ENCODE assay signal across 8 cellular contexts in genomic region chr6:32254761-32255211, GRCh38. TPM values are rescaled to one million over a fixed set of nuclear protein-coding genes. Genes with fewer than 3 reads are reported as not detected.
DNase-seq lines count a peak whose midpoint lies in the region; ATAC-seq and TF ChIP-seq lines count a peak whose summit lies in the region.

No MANE protein-coding gene starts in this region.

- H3K4me3 ChIP-seq in HEK293 (ENCODE audit: low read depth, low read length) = peak overlapping the region; percentile 25
- no peak overlapping the region for H3K4me3 ChIP-seq in body of pancreas
- peak overlapping the region; percentile 52; the same call in 1 of the 2 replicates for H3K4me3 ChIP-seq in iPS-18c (ENCODE audit: insufficient read depth, low read depth, low read length)
- H3K4me3 ChIP-seq in skin epidermis = peak overlapping the region; percentile 4 to 32 (median 20)

- CTCF ChIA-PET in HEK293 (lab: Yijun Ruan, JAX) = interaction anchor here (0.6 to 5.4 kb wide), 30 partner anchors 9 to 1606 kb away, joined by 3 to 60 read pairs (median 3); partner anchors contain the start of gene TAP2

- no peak for DNase-seq in body of pancreas
- DNase-seq in MV-4-11 (lab: John Stamatoyannopoulos, UW) = no peak
- DNase-seq in SKM-1 treated with dmso at 0.1 percent for 144 hours (lab: John Stamatoyannopoulos, UW; ENCODE audit: unreplicated experiment) = no peak
- no peak for DNase-seq in activated CD4-positive, CD25-positive, alpha-beta regulatory T cell (lab: John Stamatoyannopoulos, UW)

- H3K9me3 ChIP-seq in HEK293 (ENCODE audit: control insufficient read depth, insufficient read depth, low read depth, low read length) (no peaks in the 10 kb centered on the region), body of pancreas (no peaks in the 10 kb centered on the region), iPS-18c (ENCODE audit: control insufficient read depth, insufficient read depth, low read length) (no peaks in the 10 kb centered on the region)

- no peak for TF ChIP-seq POLR2A in body of pancreas (IDR thresholded peaks at IDR 0.05)

- POLR2A ChIA-PET in HEK293 (lab: Yijun Ruan, JAX) = interaction anchor here (0.9 kb wide), 1 partner anchor 90 kb away, joined by 3 read pairs; no protein-coding TSS in a partner anchor

- 15 to 17% methylated on average over 11 to 12 of the region's 12 CpGs for WGBS in body of pancreas, 2 donors

- TF ChIP-seq CTCF in HEK293 (tag by site-specific recombination; IDR thresholded peaks at IDR 0.05) (no peak), body of pancreas (IDR thresholded peaks at IDR 0.05) (no peak)

- no peaks in the 10 kb centered on the region for H3K4me1 ChIP-seq in HEK293 (ENCODE audit: control insufficient read depth, insufficient read depth, low read length)
- H3K4me1 ChIP-seq in body of pancreas = peaks cover 5% of the 10 kb centered on the region

- H3K27ac ChIP-seq in HEK293 (ENCODE audit: extremely low read depth, low read depth, low read length) = no peak overlapping the region
- peak overlapping the region in 1 of 4 donors; percentile 45 for H3K27ac ChIP-seq in body of pancreas
- H3K27ac ChIP-seq in skin epidermis = peak overlapping the region in 18 of 21 experiments; percentile 11 to 91 (median 72)

- intact Hi-C loops in body of pancreas (cut with DNase I) = no loop called here

- H3K27me3 ChIP-seq in body of pancreas = peaks cover 0 to 6% of the 10 kb centered on the region in 2 donors

- H3K36me3 ChIP-seq in HEK293 (ENCODE audit: control insufficient read depth in 2 of 2, insufficient read depth in 1 of 2, low read length in 2 of 2) (no peaks in the 10 kb centered on the region), body of pancreas (replicated peaks in 1 of 2; ENCODE audit: insufficient read depth in 1 of 2, low read depth in 2 of 2) (no peaks in the 10 kb centered on the region)

- peak; percentile 21 for ATAC-seq in body of pancreas
- ATAC-seq in GM21529 (IDR thresholded peaks at IDR 0.05; ENCODE audit: unreplicated experiment) = no peak

TF ChIP-seq in HEK293, 187 proteins besides CTCF, POLR2A, EP300 and RAD21:
- TF ChIP-seq ZSCAN5A (tag by site-specific recombination; IDR thresholded peaks at IDR 0.05) (no peak), EGR2 (tag by site-specific recombination; IDR thresholded peaks at IDR 0.05; ENCODE audit: low read depth) (peak; percentile 29; the same call in 1 of the 2 replicates), PRDM4 (tag by site-specific recombination; IDR thresholded peaks at IDR 0.05) (no peak), GFI1B (tag by site-specific recombination; IDR thresholded peaks at IDR 0.05) (no peak), ZNF596 (tag by site-specific recombination; IDR thresholded peaks at IDR 0.05) (no peak), ZBTB8A (tag by site-specific recombination; IDR thresholded peaks at IDR 0.05) (no peak), ZFP41 (tag by site-specific recombination; IDR thresholded peaks at IDR 0.05; ENCODE audit: borderline replicate concordance) (no peak), HOXD13 (CRISPR knock-in tag; IDR thresholded peaks at IDR 0.05; ENCODE audit: borderline replicate concordance) (no peak)

RNA-seq across cellular contexts. Expression of gene NOTCH4, which starts 30.9 kb away (rescaled TPM):
- total RNA-seq in body of pancreas = 10 to 100 TPM; 10.6 to 48.1 TPM

Comparison
In these comparisons a context has a peak if more than half of its experiments do, and no peak if none do; other contexts are left out.
1. H3K4me3 ChIP-seq: peak in HEK293 (single experiment), iPS-18c (single experiment) and skin epidermis (7 of 7); none in body of pancreas (0 of 2).